1 cellular context compared by ENCODE assay signal in genomic region chr15:90006217-90007088, GRCh38.
TF ChIP-seq lines count a peak whose summit lies in the region.

No MANE protein-coding gene starts in this region.

TF ChIP-seq in GM12878, 131 proteins besides CTCF, POLR2A, EP300 and RAD21:
- TF ChIP-seq ZNF687 (IDR thresholded peaks at IDR 0.05) (no peak), ZSCAN29 (IDR thresholded peaks at IDR 0.05) (no peak), POLR2AphosphoS5 (IDR thresholded peaks at IDR 0.05; ENCODE audit: low read length) (no peak), SREBF2 (IDR thresholded peaks at IDR 0.05; ENCODE audit: low read length) (no peak), ZNF207 (IDR thresholded peaks at IDR 0.05; ENCODE audit: borderline replicate concordance) (no peak), JUNB (IDR thresholded peaks at IDR 0.05) (peak; percentile 39; the same call in 1 of the 2 replicates)
